ENCODE assay signal across 1 cellular context in the genomic region with DNA sequence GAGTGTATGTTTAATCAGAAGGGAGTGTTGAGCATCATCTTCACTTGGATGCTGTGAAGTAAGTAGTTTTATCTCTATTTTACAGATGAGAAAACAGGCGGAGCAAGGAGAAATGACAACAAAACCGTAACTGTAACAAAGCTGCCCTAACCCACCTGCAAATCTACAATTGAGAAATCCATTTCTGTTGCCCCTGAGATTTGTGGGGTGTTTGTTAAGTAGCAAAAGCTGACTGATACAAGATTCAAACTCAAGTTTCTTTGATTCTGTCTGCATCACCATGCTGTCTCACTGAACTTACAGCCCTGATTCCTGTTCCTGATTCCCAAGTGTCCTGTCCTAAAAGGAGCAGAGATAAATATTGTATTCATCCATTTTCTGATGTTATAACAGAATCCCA.
TF ChIP-seq lines count a peak whose summit lies in the region.

No MANE protein-coding gene starts in this region.

TF ChIP-seq in GM23338, 12 proteins besides CTCF, POLR2A, EP300 and RAD21 (continued from another document):
- TF ChIP-seq, protein P1, sequence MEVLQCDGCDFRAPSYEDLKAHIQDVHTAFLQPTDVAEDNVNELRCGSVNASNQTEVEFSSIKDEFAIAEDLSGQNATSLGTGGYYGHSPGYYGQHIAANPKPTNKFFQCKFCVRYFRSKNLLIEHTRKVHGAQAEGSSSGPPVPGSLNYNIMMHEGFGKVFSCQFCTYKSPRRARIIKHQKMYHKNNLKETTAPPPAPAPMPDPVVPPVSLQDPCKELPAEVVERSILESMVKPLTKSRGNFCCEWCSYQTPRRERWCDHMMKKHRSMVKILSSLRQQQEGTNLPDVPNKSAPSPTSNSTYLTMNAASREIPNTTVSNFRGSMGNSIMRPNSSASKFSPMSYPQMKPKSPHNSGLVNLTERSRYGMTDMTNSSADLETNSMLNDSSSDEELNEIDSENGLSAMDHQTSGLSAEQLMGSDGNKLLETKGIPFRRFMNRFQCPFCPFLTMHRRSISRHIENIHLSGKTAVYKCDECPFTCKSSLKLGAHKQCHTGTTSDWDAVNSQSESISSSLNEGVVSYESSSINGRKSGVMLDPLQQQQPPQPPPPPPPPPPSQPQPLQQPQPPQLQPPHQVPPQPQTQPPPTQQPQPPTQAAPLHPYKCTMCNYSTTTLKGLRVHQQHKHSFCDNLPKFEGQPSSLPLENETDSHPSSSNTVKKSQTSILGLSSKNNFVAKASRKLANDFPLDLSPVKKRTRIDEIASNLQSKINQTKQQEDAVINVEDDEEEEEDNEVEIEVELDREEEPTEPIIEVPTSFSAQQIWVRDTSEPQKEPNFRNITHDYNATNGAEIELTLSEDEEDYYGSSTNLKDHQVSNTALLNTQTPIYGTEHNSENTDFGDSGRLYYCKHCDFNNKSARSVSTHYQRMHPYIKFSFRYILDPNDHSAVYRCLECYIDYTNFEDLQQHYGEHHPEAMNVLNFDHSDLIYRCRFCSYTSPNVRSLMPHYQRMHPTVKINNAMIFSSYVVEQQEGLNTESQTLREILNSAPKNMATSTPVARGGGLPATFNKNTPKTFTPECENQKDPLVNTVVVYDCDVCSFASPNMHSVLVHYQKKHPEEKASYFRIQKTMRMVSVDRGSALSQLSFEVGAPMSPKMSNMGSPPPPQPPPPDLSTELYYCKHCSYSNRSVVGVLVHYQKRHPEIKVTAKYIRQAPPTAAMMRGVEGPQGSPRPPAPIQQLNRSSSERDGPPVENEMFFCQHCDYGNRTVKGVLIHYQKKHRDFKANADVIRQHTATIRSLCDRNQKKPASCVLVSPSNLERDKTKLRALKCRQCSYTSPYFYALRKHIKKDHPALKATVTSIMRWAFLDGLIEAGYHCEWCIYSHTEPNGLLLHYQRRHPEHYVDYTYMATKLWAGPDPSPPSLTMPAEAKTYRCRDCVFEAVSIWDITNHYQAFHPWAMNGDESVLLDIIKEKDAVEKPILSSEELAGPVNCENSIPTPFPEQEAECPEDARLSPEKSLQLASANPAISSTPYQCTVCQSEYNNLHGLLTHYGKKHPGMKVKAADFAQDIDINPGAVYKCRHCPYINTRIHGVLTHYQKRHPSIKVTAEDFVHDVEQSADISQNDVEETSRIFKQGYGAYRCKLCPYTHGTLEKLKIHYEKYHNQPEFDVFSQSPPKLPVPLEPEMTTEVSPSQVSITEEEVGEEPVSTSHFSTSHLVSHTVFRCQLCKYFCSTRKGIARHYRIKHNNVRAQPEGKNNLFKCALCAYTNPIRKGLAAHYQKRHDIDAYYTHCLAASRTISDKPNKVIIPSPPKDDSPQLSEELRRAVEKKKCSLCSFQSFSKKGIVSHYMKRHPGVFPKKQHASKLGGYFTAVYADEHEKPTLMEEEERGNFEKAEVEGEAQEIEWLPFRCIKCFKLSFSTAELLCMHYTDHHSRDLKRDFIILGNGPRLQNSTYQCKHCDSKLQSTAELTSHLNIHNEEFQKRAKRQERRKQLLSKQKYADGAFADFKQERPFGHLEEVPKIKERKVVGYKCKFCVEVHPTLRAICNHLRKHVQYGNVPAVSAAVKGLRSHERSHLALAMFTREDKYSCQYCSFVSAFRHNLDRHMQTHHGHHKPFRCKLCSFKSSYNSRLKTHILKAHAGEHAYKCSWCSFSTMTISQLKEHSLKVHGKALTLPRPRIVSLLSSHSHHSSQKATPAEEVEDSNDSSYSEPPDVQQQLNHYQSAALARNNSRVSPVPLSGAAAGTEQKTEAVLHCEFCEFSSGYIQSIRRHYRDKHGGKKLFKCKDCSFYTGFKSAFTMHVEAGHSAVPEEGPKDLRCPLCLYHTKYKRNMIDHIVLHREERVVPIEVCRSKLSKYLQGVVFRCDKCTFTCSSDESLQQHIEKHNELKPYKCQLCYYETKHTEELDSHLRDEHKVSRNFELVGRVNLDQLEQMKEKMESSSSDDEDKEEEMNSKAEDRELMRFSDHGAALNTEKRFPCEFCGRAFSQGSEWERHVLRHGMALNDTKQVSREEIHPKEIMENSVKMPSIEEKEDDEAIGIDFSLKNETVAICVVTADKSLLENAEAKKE (CRISPR knock-in tag; IDR thresholded peaks at IDR 0.05) = no peak
- TF ChIP-seq, protein P2, sequence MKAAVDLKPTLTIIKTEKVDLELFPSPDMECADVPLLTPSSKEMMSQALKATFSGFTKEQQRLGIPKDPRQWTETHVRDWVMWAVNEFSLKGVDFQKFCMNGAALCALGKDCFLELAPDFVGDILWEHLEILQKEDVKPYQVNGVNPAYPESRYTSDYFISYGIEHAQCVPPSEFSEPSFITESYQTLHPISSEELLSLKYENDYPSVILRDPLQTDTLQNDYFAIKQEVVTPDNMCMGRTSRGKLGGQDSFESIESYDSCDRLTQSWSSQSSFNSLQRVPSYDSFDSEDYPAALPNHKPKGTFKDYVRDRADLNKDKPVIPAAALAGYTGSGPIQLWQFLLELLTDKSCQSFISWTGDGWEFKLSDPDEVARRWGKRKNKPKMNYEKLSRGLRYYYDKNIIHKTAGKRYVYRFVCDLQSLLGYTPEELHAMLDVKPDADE (IDR thresholded peaks at IDR 0.05) = no peak
- no peak for TF ChIP-seq NANOG (IDR thresholded peaks at IDR 0.05; ENCODE audit: borderline replicate concordance)
- TF ChIP-seq JUNB (IDR thresholded peaks at IDR 0.05; ENCODE audit: unreplicated experiment) = no peak
- TF ChIP-seq POLR2AphosphoS5 (IDR thresholded peaks at IDR 0.05; ENCODE audit: low read depth) = no peak
- no peak for TF ChIP-seq ZNF114 (CRISPR knock-in tag; IDR thresholded peaks at IDR 0.05)
- no peak for TF ChIP-seq CREB1 (CRISPR knock-in tag; IDR thresholded peaks at IDR 0.05; ENCODE audit: low read depth)
- TF ChIP-seq EZH2 (IDR thresholded peaks at IDR 0.05; ENCODE audit: low read depth, unreplicated experiment) = no peak
- TF ChIP-seq, protein P3, sequence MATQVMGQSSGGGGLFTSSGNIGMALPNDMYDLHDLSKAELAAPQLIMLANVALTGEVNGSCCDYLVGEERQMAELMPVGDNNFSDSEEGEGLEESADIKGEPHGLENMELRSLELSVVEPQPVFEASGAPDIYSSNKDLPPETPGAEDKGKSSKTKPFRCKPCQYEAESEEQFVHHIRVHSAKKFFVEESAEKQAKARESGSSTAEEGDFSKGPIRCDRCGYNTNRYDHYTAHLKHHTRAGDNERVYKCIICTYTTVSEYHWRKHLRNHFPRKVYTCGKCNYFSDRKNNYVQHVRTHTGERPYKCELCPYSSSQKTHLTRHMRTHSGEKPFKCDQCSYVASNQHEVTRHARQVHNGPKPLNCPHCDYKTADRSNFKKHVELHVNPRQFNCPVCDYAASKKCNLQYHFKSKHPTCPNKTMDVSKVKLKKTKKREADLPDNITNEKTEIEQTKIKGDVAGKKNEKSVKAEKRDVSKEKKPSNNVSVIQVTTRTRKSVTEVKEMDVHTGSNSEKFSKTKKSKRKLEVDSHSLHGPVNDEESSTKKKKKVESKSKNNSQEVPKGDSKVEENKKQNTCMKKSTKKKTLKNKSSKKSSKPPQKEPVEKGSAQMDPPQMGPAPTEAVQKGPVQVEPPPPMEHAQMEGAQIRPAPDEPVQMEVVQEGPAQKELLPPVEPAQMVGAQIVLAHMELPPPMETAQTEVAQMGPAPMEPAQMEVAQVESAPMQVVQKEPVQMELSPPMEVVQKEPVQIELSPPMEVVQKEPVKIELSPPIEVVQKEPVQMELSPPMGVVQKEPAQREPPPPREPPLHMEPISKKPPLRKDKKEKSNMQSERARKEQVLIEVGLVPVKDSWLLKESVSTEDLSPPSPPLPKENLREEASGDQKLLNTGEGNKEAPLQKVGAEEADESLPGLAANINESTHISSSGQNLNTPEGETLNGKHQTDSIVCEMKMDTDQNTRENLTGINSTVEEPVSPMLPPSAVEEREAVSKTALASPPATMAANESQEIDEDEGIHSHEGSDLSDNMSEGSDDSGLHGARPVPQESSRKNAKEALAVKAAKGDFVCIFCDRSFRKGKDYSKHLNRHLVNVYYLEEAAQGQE (IDR thresholded peaks at IDR 0.05; ENCODE audit: unreplicated experiment) = no peak
TF ChIP-seq in GM23338: peak in this region for 0.
